Comparison of ENCODE assay signal across 8 cellular contexts in genomic region chr11:73597340-73597955, GRCh38. TPM values are rescaled to one million over a fixed set of nuclear protein-coding genes. Genes with fewer than 3 reads are reported as not detected.
DNase-seq lines count a peak whose midpoint lies in the region; ATAC-seq and TF ChIP-seq lines count a peak whose summit lies in the region.

No MANE protein-coding gene starts in this region.

- H3K4me1 Mint-ChIP-seq in T-helper 1 cell treated with Interleukin-12 subunit alpha and Interleukin-12 subunit beta and Interleukin-4 antibody, amounts not matched to agents 30 μg/mL and 1 μg/mL, for 36 hours (ENCODE audit: low read depth), result peaks cover 33% of the 10 kb centered on the region

- no peaks in the 10 kb centered on the region for H3K9me3 Mint-ChIP-seq in T-helper 1 cell treated with Interleukin-12 subunit alpha and Interleukin-12 subunit beta and Interleukin-4 antibody, amounts not matched to agents 30 μg/mL and 1 μg/mL, for 36 hours

- no peak for DNase-seq in T-helper 1 cell
- no peak for DNase-seq in WERI-Rb-1
- no peak for DNase-seq in foreskin keratinocyte
- peak; percentile 5 for DNase-seq in prostate gland (ENCODE audit: low spot score)
- DNase-seq in NCI-H2196 treated with DMSO at 0.1 percent for 48 hours (lab: John Stamatoyannopoulos, UW; ENCODE audit: unreplicated experiment), result no peak

- H3K4me1 ChIP-seq in foreskin keratinocyte (no peaks in the 10 kb centered on the region), prostate gland (replicated peaks) (peaks cover 7% of the 10 kb centered on the region)

- H3K27ac Mint-ChIP-seq in T-helper 1 cell treated with Interleukin-12 subunit alpha and Interleukin-12 subunit beta and Interleukin-4 antibody, amounts not matched to agents 30 μg/mL and 1 μg/mL, for 36 hours, result peak overlapping the region; percentile 96

- H3K4me3 ChIP-seq in WERI-Rb-1 (ENCODE audit: low read depth, low read length) (peak overlapping the region; percentile 57), prostate gland (peak overlapping the region; percentile 88 to 96)

- no peaks in the 10 kb centered on the region for H3K27me3 Mint-ChIP-seq in T-helper 1 cell treated with Interleukin-12 subunit alpha and Interleukin-12 subunit beta and Interleukin-4 antibody, amounts not matched to agents 30 μg/mL and 1 μg/mL, for 36 hours (ENCODE audit: low read depth)

- no peaks in the 10 kb centered on the region; the same call in none of the 2 replicates for H3K36me3 ChIP-seq in WERI-Rb-1
- H3K36me3 ChIP-seq in prostate gland, result no peaks in the 10 kb centered on the region

- H3K27ac ChIP-seq in WERI-Rb-1 (peak overlapping the region; percentile 97), foreskin keratinocyte (peak overlapping the region; percentile 64), prostate gland (peak overlapping the region; percentile 86)

- H3K4me3 Mint-ChIP-seq in T-helper 1 cell treated with Interleukin-12 subunit alpha and Interleukin-12 subunit beta and Interleukin-4 antibody, amounts not matched to agents 30 μg/mL and 1 μg/mL, for 36 hours, result peak overlapping the region; percentile 96

- no peak for TF ChIP-seq CTCF in WERI-Rb-1 (IDR thresholded peaks at IDR 0.05; ENCODE audit: low read depth, low read length)
- no peak for TF ChIP-seq CTCF in foreskin keratinocyte (conservative IDR thresholded peaks at IDR 0.05)
- TF ChIP-seq CTCF in prostate gland (IDR thresholded peaks at IDR 0.05), result no peak

- H3K9me3 ChIP-seq in WERI-Rb-1 (ENCODE audit: severe bottlenecking) (no peaks in the 10 kb centered on the region), prostate gland (no peaks in the 10 kb centered on the region)

- no peaks in the 10 kb centered on the region for H3K27me3 ChIP-seq in WERI-Rb-1 (ENCODE audit: insufficient read depth, low read depth, severe bottlenecking)
- no peaks in the 10 kb centered on the region for H3K27me3 ChIP-seq in foreskin keratinocyte
- no peaks in the 10 kb centered on the region for H3K27me3 ChIP-seq in prostate gland (replicated peaks; ENCODE audit: insufficient read depth)

- ATAC-seq in foreskin keratinocyte (no peak), GM21526 (IDR thresholded peaks at IDR 0.05; ENCODE audit: low FRiP score, unreplicated experiment) (no peak), GM21737 (IDR thresholded peaks at IDR 0.05; ENCODE audit: unreplicated experiment) (no peak)

- 2% methylated on average over 27 of the region's 27 CpGs for WGBS in prostate gland

- H3K36me3 Mint-ChIP-seq in T-helper 1 cell treated with Interleukin-12 subunit alpha and Interleukin-12 subunit beta and Interleukin-4 antibody, amounts not matched to agents 30 μg/mL and 1 μg/mL, for 36 hours (ENCODE audit: low read depth), result peaks cover 9% of the 10 kb centered on the region

- TF ChIP-seq POLR2A in prostate gland (IDR thresholded peaks at IDR 0.05), result no peak

- intact Hi-C loops in prostate gland (cut with DNase I), result loop anchor here (5.0 kb wide), 2 partner anchors 130 to 195 kb away; no protein-coding TSS in a partner anchor

RNA-seq across cellular contexts. Expression of gene FAM168A, which starts 0.5 kb away (rescaled TPM):
- total RNA-seq in foreskin keratinocyte (14.6 and 15.9 TPM in 2 replicates), prostate gland (10 to 100 TPM; 27.3 to 38.3 TPM)
- polyA plus RNA-seq in foreskin keratinocyte, result 4.3 and 5.1 TPM in 2 replicates

RNA-seq across cellular contexts. Expression of gene PLEKHB1, which starts 48.9 kb away (rescaled TPM):
- total RNA-seq in foreskin keratinocyte (not detected in 2 replicates), prostate gland (10 to 100 TPM; 30.8 to 64.9 TPM)
- 0.03 TPM in 1 of 2 replicates, not detected in the other for polyA plus RNA-seq in foreskin keratinocyte

Comparison
In these comparisons a context has a peak if more than half of its experiments do, and no peak if none do; other contexts are left out.
1. RNA of gene PLEKHB1, which starts 48.9 kb away (total RNA-seq): 30.8 to 64.9 TPM in prostate gland; not detected in foreskin keratinocyte; every median in the first group is over 10 times any median in the second.
2. Peak in every context shown above with its lines, with median percentiles within 50 percentile points of each other: H3K27ac ChIP-seq.